12 cellular contexts compared by ENCODE assay signal in the genomic region with DNA sequence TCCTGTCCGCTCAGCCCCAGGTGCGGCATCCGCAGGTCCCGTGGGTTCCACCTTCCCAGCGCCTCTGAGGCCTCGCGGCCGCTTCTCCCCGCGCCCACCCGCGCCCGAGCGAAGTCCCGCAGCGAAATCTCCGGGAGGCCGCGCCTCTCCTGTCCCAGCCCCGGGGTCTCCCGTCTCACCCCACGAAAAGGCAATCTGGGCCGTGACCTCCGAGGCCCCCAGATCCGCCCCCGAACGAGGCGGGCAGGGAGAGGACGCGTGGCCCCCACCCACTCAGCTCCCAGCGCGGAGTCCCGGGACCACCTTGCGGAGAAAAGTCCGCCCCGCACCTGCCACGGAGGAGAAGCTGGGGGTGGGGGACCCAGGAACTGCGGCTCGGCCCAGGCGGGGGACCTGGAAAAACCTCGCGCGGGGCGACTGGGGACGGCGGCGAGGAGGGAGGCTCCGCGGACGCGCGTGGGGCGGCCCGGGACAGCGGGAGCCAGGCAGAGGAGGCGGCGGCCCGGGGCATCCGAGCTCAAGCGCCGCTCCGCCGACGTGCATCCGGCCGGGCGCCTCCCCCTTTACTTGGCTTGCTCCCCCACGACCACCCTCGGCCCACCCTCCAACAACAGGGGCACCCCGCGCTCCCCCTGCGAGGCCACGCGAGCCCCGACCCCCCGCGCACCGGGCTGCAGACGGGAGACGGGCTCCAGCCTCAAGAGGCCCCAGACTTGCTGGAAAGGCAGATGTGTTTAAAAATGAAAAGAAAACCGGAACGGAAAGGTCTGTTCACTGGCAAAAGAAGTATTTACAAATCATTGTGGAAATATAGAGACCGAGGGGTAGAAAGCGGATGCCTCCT. TPM values are rescaled to one million over a fixed set of nuclear protein-coding genes. Genes with fewer than 3 reads are reported as not detected.
DNase-seq lines count a peak whose midpoint lies in the region; ATAC-seq and TF ChIP-seq lines count a peak whose summit lies in the region.
"Had no signal": no experiment of that assay in that cellular context is flagged by ENCODE, and none has a peak within 500 bp of the region (broad histone marks: within the 10 kb centered on the region; RNA-seq: fewer than 3 reads in every experiment).

No MANE protein-coding gene starts in this region.

- peak overlapping the region in 1 of 2 donors; percentile 56 for H3K9ac ChIP-seq in mucosa of rectum (ENCODE audit: low read depth in 1 of 2, low read length in 2 of 2)

- ATAC-seq in heart right ventricle (peak in 2 of 8 donors; percentile 26 to 37), left ventricle myocardium superior (no peak)
- ATAC-seq in central memory CD8-positive, alpha-beta T cell (replicated peaks; ENCODE audit: extremely low read depth, poor library complexity, severe bottlenecking): no peak

- DNase-seq in heart right ventricle (no peak), left ventricle myocardium superior (no peak), NCI-H526 treated with DMSO at 0.1 percent for 48 hours (lab: John Stamatoyannopoulos, UW) (no peak), NCI-H510A treated with DMSO at 0.1 percent for 48 hours (lab: John Stamatoyannopoulos, UW) (no peak)
- no peak for DNase-seq in central memory CD8-positive, alpha-beta T cell (ENCODE audit: low spot score in 2 of 2)
- DNase-seq in stimulated activated CD4-positive, alpha-beta T cell treated with anti-CD3 and anti-CD28 coated beads, Interleukin-15, amount 100 ng/mL, for 24 hours: no peak
- DNase-seq: activated CD8-positive, alpha-beta memory T cell treated with anti-CD3 and anti-CD28 coated beads, Interleukin-2, amount 50 U/mL, for 48 hours; foreskin melanocyte; nucleus accumbens; stimulated activated naive CD4-positive, alpha-beta T cell treated with Interleukin-2 at 50 U/mL for 16 hours had no signal

- WGBS in heart right ventricle, 2 donors: 33 to 46% methylated on average over 74 to 82 of the region's 84 CpGs
- WGBS in urinary bladder: 46% methylated on average over 84 of the region's 84 CpGs

- peak overlapping the region; percentile 15 to 54 (median 46) for H3K4me3 ChIP-seq in heart right ventricle
- H3K4me3 ChIP-seq in mucosa of rectum (ENCODE audit: low read length in 2 of 2): peak overlapping the region; percentile 48 to 54
- H3K4me3 ChIP-seq in urinary bladder (ENCODE audit: low read depth, low read length): peak overlapping the region; percentile 33

- no peaks in the 10 kb centered on the region for H3K36me3 Mint-ChIP-seq in central memory CD8-positive, alpha-beta T cell (ENCODE audit: insufficient read depth)

- H3K4me1 Mint-ChIP-seq in central memory CD8-positive, alpha-beta T cell: peaks cover 8% of the 10 kb centered on the region

- H3K27ac Mint-ChIP-seq in central memory CD8-positive, alpha-beta T cell (ENCODE audit: low read depth): no peak overlapping the region

- no peaks in the 10 kb centered on the region for H3K36me3 ChIP-seq in heart right ventricle
- no peaks in the 10 kb centered on the region for H3K36me3 ChIP-seq in mucosa of rectum (ENCODE audit: control insufficient read depth in 2 of 2, insufficient read depth in 2 of 2, low read length in 2 of 2)
- H3K36me3 ChIP-seq in urinary bladder (ENCODE audit: insufficient read depth): no peaks in the 10 kb centered on the region

- no peaks in the 10 kb centered on the region for H3K9me3 Mint-ChIP-seq in central memory CD8-positive, alpha-beta T cell

- H3K27me3 Mint-ChIP-seq in central memory CD8-positive, alpha-beta T cell: peaks cover 55% of the 10 kb centered on the region

- H3K27me3 ChIP-seq in heart right ventricle (peaks cover 0 to 35% (median 26%) of the 10 kb centered on the region in 7 donors), mucosa of rectum (ENCODE audit: control insufficient read depth in 2 of 2, insufficient read depth in 2 of 2, low read length in 2 of 2) (no peaks in the 10 kb centered on the region)

- no peak overlapping the region for H3K27ac ChIP-seq in heart right ventricle
- peak overlapping the region; percentile 74 to 83 for H3K27ac ChIP-seq in mucosa of rectum (ENCODE audit: low read depth in 2 of 2, low read length in 2 of 2)
- H3K27ac ChIP-seq in urinary bladder (ENCODE audit: low read depth): no peak overlapping the region

- no peak for TF ChIP-seq CTCF in heart right ventricle (IDR thresholded peaks at IDR 0.05)

- peak overlapping the region; percentile 56 for H3K4me3 Mint-ChIP-seq in central memory CD8-positive, alpha-beta T cell

- intact Hi-C loops in heart right ventricle (cut with DNase I) (no loop called here), left ventricle myocardium superior (cut with micrococcal nuclease) (no loop called here)

- H3K4me1 ChIP-seq in heart right ventricle: peaks cover 0 to 22% (median 11%) of the 10 kb centered on the region in 9 donors
- peaks cover 15 to 54% of the 10 kb centered on the region in 2 donors for H3K4me1 ChIP-seq in mucosa of rectum (ENCODE audit: control insufficient read depth in 2 of 2, insufficient read depth in 2 of 2, low read length in 2 of 2)
- H3K4me1 ChIP-seq in urinary bladder (ENCODE audit: insufficient read depth): no peaks in the 10 kb centered on the region

- no peaks in the 10 kb centered on the region for H3K9me3 ChIP-seq in heart right ventricle
- no peaks in the 10 kb centered on the region for H3K9me3 ChIP-seq in mucosa of rectum (ENCODE audit: control insufficient read depth in 2 of 2, low read length in 2 of 2)

RNA-seq across cellular contexts. Expression of a gene that starts 33.0 kb away (rescaled TPM):
- total RNA-seq in heart right ventricle: under 1 TPM in 7 of 10 donors, not detected in 3; 0.21 to 1.00 (median 0.44) TPM
- polyA plus RNA-seq in heart right ventricle: under 1 TPM; 0.22 to 0.29 TPM
- total RNA-seq in left ventricle myocardium superior: not detected
- total RNA-seq in urinary bladder: 1.0 TPM
- polyA plus RNA-seq in urinary bladder: 0.32 TPM

Comparison
In these comparisons a context has a peak if more than half of its experiments do, and no peak if none do; other contexts are left out.
1. H3K27ac ChIP-seq: peak in mucosa of rectum (2 of 2); none in heart right ventricle (0 of 10) and urinary bladder (single experiment).
2. Peak in every context shown above with its lines, with median percentiles within 50 percentile points of each other: H3K4me3 ChIP-seq.